8 cellular contexts compared by ENCODE assay signal in the genomic region with DNA sequence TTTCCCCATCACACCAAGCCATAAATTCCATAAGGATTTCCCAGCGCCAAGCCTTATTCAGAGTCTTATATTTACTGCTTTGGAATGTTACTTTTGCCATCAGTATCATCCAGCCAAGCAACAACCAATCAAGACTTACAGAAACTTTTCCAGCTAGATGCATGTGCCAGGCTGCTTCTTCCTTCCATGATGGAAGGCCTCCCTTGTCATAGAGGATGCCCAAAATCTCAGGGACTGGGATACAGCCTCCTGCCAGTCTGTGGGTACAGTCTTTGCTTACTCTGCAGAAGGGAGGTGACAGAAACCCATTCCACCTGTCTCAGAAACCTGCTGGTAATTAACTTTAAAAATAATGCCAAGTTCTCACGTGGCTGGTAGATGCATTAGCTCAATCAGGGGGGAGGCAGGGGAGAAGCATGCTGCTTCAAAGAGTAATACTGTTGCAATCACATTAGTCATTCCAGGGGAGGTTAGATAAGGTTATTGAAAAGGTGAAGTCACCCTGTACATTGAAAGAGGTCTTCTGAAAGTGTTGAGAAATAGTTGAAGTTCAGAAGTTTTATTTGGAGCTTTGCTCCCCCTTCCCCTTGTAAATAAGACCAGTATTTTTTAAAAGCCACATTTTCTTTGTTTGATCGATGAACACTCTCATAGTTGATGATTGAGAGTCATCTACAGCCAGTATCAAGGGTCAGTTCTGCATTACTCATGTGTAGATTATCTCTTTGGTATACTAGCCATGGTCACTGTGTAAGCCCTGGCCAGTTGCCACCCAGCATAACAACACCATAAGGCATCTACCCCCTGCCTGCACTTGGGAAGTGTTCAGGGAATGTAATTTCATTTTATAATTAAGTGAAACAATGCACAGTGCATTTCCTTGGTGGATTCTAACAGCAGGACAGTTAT. TPM values are rescaled to one million over a fixed set of nuclear protein-coding genes. Genes with fewer than 3 reads are reported as not detected.
A peak's percentile ranks its signal among the peaks of the same experiment; 100 is the strongest.
DNase-seq lines count a peak whose midpoint lies in the region; ATAC-seq and TF ChIP-seq lines count a peak whose summit lies in the region.
"Had no signal": no experiment of that assay in that cellular context is flagged by ENCODE, and none has a peak within 500 bp of the region (broad histone marks: within the 10 kb centered on the region; RNA-seq: fewer than 3 reads in every experiment).

No MANE protein-coding gene starts in this region.

- H3K4me1 ChIP-seq in transverse colon: peaks cover 27 to 59% (median 38%) of the 10 kb centered on the region in 4 donors

- in situ Hi-C loops in transverse colon (cut with MboI; ENCODE audit: low pct_ligation_motif_present in 1 of 4, low pct_unique_long_range_greater_than_20kb in 1 of 4, low sequenced_read_pairs in 3 of 4): no loop called here

- H3K9me3 Mint-ChIP-seq in MCF 10A (ENCODE audit: unreplicated experiment): no peaks in the 10 kb centered on the region
- no peaks in the 10 kb centered on the region for H3K9me3 Mint-ChIP-seq in T-helper 2 cell treated with Interferon-gamma antibody and Interleukin-4, amounts not matched to agents 5 μg/mL and 100 μg/mL, for 36 hours

- peak overlapping the region; percentile 28 for H3K4me3 Mint-ChIP-seq in MCF 10A (ENCODE audit: unreplicated experiment)
- H3K4me3 Mint-ChIP-seq in T-helper 2 cell treated with Interferon-gamma antibody and Interleukin-4, amounts not matched to agents 5 μg/mL and 100 μg/mL, for 36 hours: no peak overlapping the region

- 46 to 71% methylated on average over 2 to 3 of the region's 3 CpGs for WGBS in transverse colon (ENCODE audit: low coverage in 1 of 2), 2 donors

- peak; percentile 35 for DNase-seq in NCI-H446 treated with DMSO at 0.1 percent for 48 hours (lab: John Stamatoyannopoulos, UW)
- DNase-seq in MCF 10A (ENCODE audit: unreplicated experiment): peak; percentile 72
- DNase-seq in kidney epithelial cell (ENCODE audit: low read depth): peak; percentile 61
- DNase-seq in transverse colon: peak; percentile 86
- no peak for DNase-seq in T-helper 2 cell treated with Interferon-gamma antibody and Interleukin-4, amounts not matched to agents 5 μg/mL and 100 μg/mL, for 36 hours (ENCODE audit: low spot score)
- DNase-seq: NCI-H345 had no signal

- intact Hi-C loops in MCF 10A (cut with micrococcal nuclease) (no loop called here), transverse colon (cut with DNase I; ENCODE audit: low total_unique reads) (no loop called here)

- CTCF ChIA-PET in MCF 10A (lab: Yijun Ruan, JAX): interaction anchor here (0.6 to 2.1 kb wide), 5 partner anchors 12 to 232 kb away, joined by 3 to 11 read pairs (median 3); no protein-coding TSS in a partner anchor

- H3K27me3 Mint-ChIP-seq in MCF 10A (ENCODE audit: insufficient read depth, unreplicated experiment): no peaks in the 10 kb centered on the region
- peaks cover 9% of the 10 kb centered on the region for H3K27me3 Mint-ChIP-seq in T-helper 2 cell treated with Interferon-gamma antibody and Interleukin-4, amounts not matched to agents 5 μg/mL and 100 μg/mL, for 36 hours (ENCODE audit: low read depth)

- H3K27me3 ChIP-seq in kidney epithelial cell (ENCODE audit: control insufficient read depth, insufficient read depth, low read length) (no peaks in the 10 kb centered on the region), transverse colon (no peaks in the 10 kb centered on the region)

- POLR2A ChIA-PET in MCF 10A (lab: Yijun Ruan, JAX): interaction anchor here (0.6 to 4.9 kb wide), 7 partner anchors 12 to 223 kb away, joined by 3 to 89 read pairs (median 3); no protein-coding TSS in a partner anchor

- ATAC-seq in HG03354 (IDR thresholded peaks at IDR 0.05; ENCODE audit: poor library complexity, severe bottlenecking, unreplicated experiment): no peak
- ATAC-seq in HG03135 (IDR thresholded peaks at IDR 0.05; ENCODE audit: unreplicated experiment): no peak

- H3K36me3 Mint-ChIP-seq in MCF 10A (ENCODE audit: insufficient read depth, unreplicated experiment): no peaks in the 10 kb centered on the region
- peaks cover 2% of the 10 kb centered on the region for H3K36me3 Mint-ChIP-seq in T-helper 2 cell treated with Interferon-gamma antibody and Interleukin-4, amounts not matched to agents 5 μg/mL and 100 μg/mL, for 36 hours (ENCODE audit: low read depth)

- no TSS peak for BruUV-seq in MCF 10A (replicated peaks; lab: Mats Ljungman, UMichigan)

- peak overlapping the region; percentile 78 to 85 (median 84) for H3K27ac ChIP-seq in transverse colon

- no peak for TF ChIP-seq EP300 in transverse colon (IDR thresholded peaks at IDR 0.05; ENCODE audit: low read depth)

- no peak for TF ChIP-seq POLR2A in transverse colon (IDR thresholded peaks at IDR 0.05)

- peak overlapping the region; percentile 90 for H3K27ac Mint-ChIP-seq in MCF 10A (ENCODE audit: low read depth, unreplicated experiment)
- no peak overlapping the region for H3K27ac Mint-ChIP-seq in T-helper 2 cell treated with Interferon-gamma antibody and Interleukin-4, amounts not matched to agents 5 μg/mL and 100 μg/mL, for 36 hours

- H3K4me1 Mint-ChIP-seq in MCF 10A (ENCODE audit: insufficient read depth, unreplicated experiment): peaks cover 27% of the 10 kb centered on the region
- H3K4me1 Mint-ChIP-seq in T-helper 2 cell treated with Interferon-gamma antibody and Interleukin-4, amounts not matched to agents 5 μg/mL and 100 μg/mL, for 36 hours (ENCODE audit: low read depth): peaks cover 14% of the 10 kb centered on the region

- H3K36me3 ChIP-seq in kidney epithelial cell (ENCODE audit: control insufficient read depth, insufficient read depth, low read length) (no peaks in the 10 kb centered on the region), transverse colon (no peaks in the 10 kb centered on the region)

- TF ChIP-seq CTCF in MCF 10A (IDR thresholded peaks at IDR 0.05; ENCODE audit: unreplicated experiment) (no peak), kidney epithelial cell (IDR thresholded peaks at IDR 0.05; ENCODE audit: insufficient read depth, low read length, poor library complexity, severe bottlenecking) (no peak), transverse colon (IDR thresholded peaks at IDR 0.05) (no peak)

- no peak overlapping the region for H3K4me3 ChIP-seq in kidney epithelial cell (ENCODE audit: low read depth, low read length)
- no peak overlapping the region for H3K4me3 ChIP-seq in transverse colon

- no peaks in the 10 kb centered on the region for H3K9me3 ChIP-seq in transverse colon

RNA-seq across cellular contexts. Expression of a gene that starts 22.2 kb away (rescaled TPM):
- total RNA-seq in MCF 10A (2022) (0.23 and 0.66 TPM in 2 replicates), kidney epithelial cell (0.25 and 0.34 TPM in 2 replicates), transverse colon (10 to 100 TPM in 3 of 4 donors, 1 to 10 TPM in 1; 8.5 to 17.5 (median 13.3) TPM)
